Comparison of ENCODE assay signal across 8 cellular contexts in genomic region chr2:177148477-177149154, GRCh38.
A peak's percentile ranks its signal among the peaks of the same experiment; 100 is the strongest.
DNase-seq lines count a peak whose midpoint lies in the region; ATAC-seq and FAIRE-seq lines count a peak whose summit lies in the region.

No MANE protein-coding gene starts in this region.

- peak; percentile 74 for FAIRE-seq in endometrium (lab: Jason Lieb, UNC)

- DNase-seq in COR-L47 (lab: John Stamatoyannopoulos, UW), result peak; percentile 75
- peak; percentile 67 for DNase-seq in HS-5 (ENCODE audit: low read depth)
- DNase-seq in NK-92 (lab: John Stamatoyannopoulos, UW; ENCODE audit: unreplicated experiment), result peak; percentile 10
- DNase-seq in activated CD8-positive, alpha-beta memory T cell treated with anti-CD3 and anti-CD28 coated beads for 4 hours (ENCODE audit: low read depth in 2 of 2), result peak; percentile 33 to 57
- peak; percentile 68 for DNase-seq in mucosa of gallbladder (ENCODE audit: low spot score)
- DNase-seq in stimulated activated CD8-positive, alpha-beta memory T cell treated with anti-CD3 and anti-CD28 coated beads, Interleukin-4, amount 100 ng/mL, for 24 hours (ENCODE audit: low read depth), result peak; percentile 58

- peak; percentile 76 for ATAC-seq in GM21360 (IDR thresholded peaks at IDR 0.05; ENCODE audit: unreplicated experiment)

Comparison
In these comparisons a context has a peak if more than half of its experiments do, and no peak if none do; other contexts are left out.
1. Peak in every context shown above with its lines: DNase-seq and ATAC-seq.
2. DNase-seq: peak in every context shown above with its lines; median percentile 75 in COR-L47; 68 in mucosa of gallbladder; 67 in HS-5; 58 in stimulated activated CD8-positive, alpha-beta memory T cell treated with anti-CD3 and anti-CD28 coated beads, Interleukin-4, amount 100 ng/mL, for 24 hours; 45 in activated CD8-positive, alpha-beta memory T cell treated with anti-CD3 and anti-CD28 coated beads for 4 hours; 10 in NK-92.